13 cellular contexts compared by ENCODE assay signal in genomic region chr10:28928484-28928883, GRCh38.
"Had no signal": no experiment of that assay in that cellular context is flagged by ENCODE, and none has a peak within 500 bp of the region (broad histone marks: within the 10 kb centered on the region; RNA-seq: fewer than 3 reads in every experiment).

No MANE protein-coding gene starts in this region.

- ATAC-seq: naive thymus-derived CD4-positive, alpha-beta T cell had no signal

- H3K4me3 ChIP-seq: hepatocyte, left ventricle myocardium inferior, ovary, uterus had no signal

- H3K27me3 ChIP-seq: hepatocyte, ovary, uterus had no signal

- H3K9me3 ChIP-seq: left ventricle myocardium inferior, ovary, uterus had no signal

- DNase-seq: activated CD4-positive, alpha-beta T cell treated with anti-CD3 and anti-CD28 coated beads, Interleukin-2, amount 50 U/mL, for 1 hour; activated CD8-positive, alpha-beta memory T cell treated with anti-CD3 and anti-CD28 coated beads for 24 hours; activated naive CD8-positive, alpha-beta T cell treated with anti-CD3 and anti-CD28 coated beads, Interleukin-2, amount 10 ng/mL, durations not matched to agents 7 days and 5 days; anterior cingulate cortex; erythroblast; kidney; left ventricle myocardium inferior; naive thymus-derived CD4-positive, alpha-beta T cell; ovary; stimulated activated CD4-positive, alpha-beta T cell treated with anti-CD3 and anti-CD28 coated beads, Interleukin-12 subunit alpha, Interleukin-12 subunit beta, amount 100 ng/mL, for 4 hours; stimulated activated CD4-positive, alpha-beta T cell treated with anti-CD3 and anti-CD28 coated beads, Interleukin-2, amount 100 ng/mL, for 24 hours; uterus had no signal

- H3K36me3 ChIP-seq: left ventricle myocardium inferior, ovary, uterus had no signal

- H3K27ac ChIP-seq: hepatocyte, left ventricle myocardium inferior, ovary, uterus had no signal

- FAIRE-seq: kidney had no signal

- H3K4me1 ChIP-seq: left ventricle myocardium inferior, uterus had no signal
